Comparison of ENCODE assay signal across 8 cellular contexts in the genomic region with DNA sequence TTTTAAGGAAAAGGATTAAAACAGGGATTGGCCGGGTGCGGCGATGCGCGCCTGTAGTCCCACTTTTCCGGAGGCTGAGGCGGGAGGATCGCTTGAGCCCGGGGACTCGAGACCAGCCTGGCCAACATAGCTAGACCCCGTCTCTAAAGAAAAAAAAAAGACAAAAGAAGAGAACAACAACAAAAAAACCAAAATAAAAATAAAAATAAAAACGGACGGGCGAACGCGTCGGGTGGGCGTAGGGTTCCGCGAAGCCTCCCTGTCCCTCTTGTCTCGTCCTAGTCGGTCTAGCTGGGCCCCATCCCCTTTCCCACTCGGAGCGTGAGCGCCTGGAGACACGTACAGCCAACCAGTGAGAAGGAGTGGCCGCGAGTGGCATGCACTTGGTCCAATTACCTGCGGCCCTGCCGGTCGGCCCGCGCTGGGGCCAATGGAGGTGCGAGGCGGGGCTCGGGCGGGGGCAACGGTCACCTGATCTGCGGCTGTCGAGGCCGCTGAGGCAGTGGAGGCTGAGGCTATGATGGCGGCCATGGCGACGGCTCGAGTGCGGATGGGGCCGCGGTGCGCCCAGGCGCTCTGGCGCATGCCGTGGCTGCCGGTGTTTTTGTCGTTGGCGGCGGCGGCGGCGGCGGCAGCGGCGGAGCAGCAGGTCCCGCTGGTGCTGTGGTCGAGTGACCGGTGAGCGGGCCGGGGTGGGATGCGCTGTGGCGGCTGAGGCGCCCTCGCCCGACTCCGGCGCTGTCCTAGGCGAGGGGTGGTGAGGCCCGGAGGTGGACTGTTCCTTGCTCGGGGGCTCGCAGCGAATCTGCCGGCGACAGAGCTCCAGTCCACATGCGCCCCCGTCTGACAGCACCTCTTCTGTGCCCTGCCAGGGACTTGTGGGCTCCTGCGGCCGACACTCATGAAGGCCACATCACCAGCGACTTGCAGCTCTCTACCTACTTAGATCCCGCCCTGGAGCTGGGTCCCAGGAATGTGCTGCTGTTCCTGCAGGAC. TPM values are rescaled to one million over a fixed set of nuclear protein-coding genes. Genes with fewer than 3 reads are reported as not detected.
A peak's percentile ranks its signal among the peaks of the same experiment; 100 is the strongest.
DNase-seq lines count a peak whose midpoint lies in the region; ATAC-seq and TF ChIP-seq lines count a peak whose summit lies in the region.

A gene with protein sequence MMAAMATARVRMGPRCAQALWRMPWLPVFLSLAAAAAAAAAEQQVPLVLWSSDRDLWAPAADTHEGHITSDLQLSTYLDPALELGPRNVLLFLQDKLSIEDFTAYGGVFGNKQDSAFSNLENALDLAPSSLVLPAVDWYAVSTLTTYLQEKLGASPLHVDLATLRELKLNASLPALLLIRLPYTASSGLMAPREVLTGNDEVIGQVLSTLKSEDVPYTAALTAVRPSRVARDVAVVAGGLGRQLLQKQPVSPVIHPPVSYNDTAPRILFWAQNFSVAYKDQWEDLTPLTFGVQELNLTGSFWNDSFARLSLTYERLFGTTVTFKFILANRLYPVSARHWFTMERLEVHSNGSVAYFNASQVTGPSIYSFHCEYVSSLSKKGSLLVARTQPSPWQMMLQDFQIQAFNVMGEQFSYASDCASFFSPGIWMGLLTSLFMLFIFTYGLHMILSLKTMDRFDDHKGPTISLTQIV (plus strand): TSS at position 502 of the 996 bp plus-strand sequence. CDS start 16 bp downstream, at position 518.

- H3K36me3 Mint-ChIP-seq in activated T-helper 2 cell treated with anti-CD3 and anti-CD28 coated beads, Interferon-gamma antibody, Interleukin-2, Interleukin-4, amounts not matched to agents 10 μg/mL and 5 μg/mL and 100 μg/mL, durations not matched to agents 14 hours and 24 hours and 36 hours (ENCODE audit: low read depth) = peaks cover 13% of the 10 kb centered on the region
- no peaks in the 10 kb centered on the region for H3K36me3 Mint-ChIP-seq in natural killer cell treated with Interleukin-12 subunit alpha and Interleukin-12 subunit beta and Interleukin-15 and Interleukin-18, amount 100 ng/mL, for 72 hours

- POLR2A ChIA-PET in RWPE1 (lab: Yijun Ruan, JAX; ENCODE audit: low non-redundant PET) = no interaction called here

- H4K20me1 ChIP-seq in DOHH2 (ENCODE audit: control insufficient read depth, insufficient read depth, low read depth, low read length) (no peaks in the 10 kb centered on the region), Karpas-422 (ENCODE audit: insufficient read depth, low read depth, low read length) (no peaks in the 10 kb centered on the region)

- H3K27me3 ChIP-seq in DOHH2 (ENCODE audit: control insufficient read depth, low read length) = no peaks in the 10 kb centered on the region
- no peaks in the 10 kb centered on the region for H3K27me3 ChIP-seq in Karpas-422 (ENCODE audit: low read length)

- H3K4me1 Mint-ChIP-seq in activated T-helper 2 cell treated with anti-CD3 and anti-CD28 coated beads, Interferon-gamma antibody, Interleukin-2, Interleukin-4, amounts not matched to agents 10 μg/mL and 5 μg/mL and 100 μg/mL, durations not matched to agents 14 hours and 24 hours and 36 hours (ENCODE audit: low read depth) = peaks cover 19% of the 10 kb centered on the region
- peaks cover 23 to 30% of the 10 kb centered on the region in 2 donors for H3K4me1 Mint-ChIP-seq in natural killer cell treated with Interleukin-12 subunit alpha and Interleukin-12 subunit beta and Interleukin-15 and Interleukin-18, amount 100 ng/mL, for 72 hours (ENCODE audit: low read depth in 2 of 2)

- H3K9me3 Mint-ChIP-seq in activated T-helper 2 cell treated with anti-CD3 and anti-CD28 coated beads, Interferon-gamma antibody, Interleukin-2, Interleukin-4, amounts not matched to agents 10 μg/mL and 5 μg/mL and 100 μg/mL, durations not matched to agents 14 hours and 24 hours and 36 hours = no peaks in the 10 kb centered on the region
- no peaks in the 10 kb centered on the region for H3K9me3 Mint-ChIP-seq in natural killer cell treated with Interleukin-12 subunit alpha and Interleukin-12 subunit beta and Interleukin-15 and Interleukin-18, amount 100 ng/mL, for 72 hours

- H3K4me1 ChIP-seq in DOHH2 (ENCODE audit: control insufficient read depth, low read length) (peaks cover 17% of the 10 kb centered on the region), Karpas-422 (ENCODE audit: low read length) (peaks cover 11% of the 10 kb centered on the region)

- H3K27ac ChIP-seq in DOHH2 (ENCODE audit: low read depth, low read length) (no peak within 1 kb of the TSS; the same call in 1 of the 2 replicates), Karpas-422 (ENCODE audit: low read length) (peak within 1 kb of the TSS; percentile 42; the same call in 1 of the 2 replicates), RWPE1 (peak within 1 kb of the TSS; percentile 74)

- H3K4me3 ChIP-seq in DOHH2 (ENCODE audit: low read length) = peak within 1 kb of the TSS; percentile 84
- H3K4me3 ChIP-seq in Karpas-422 (ENCODE audit: low read length) = peak within 1 kb of the TSS; percentile 77

- H2AFZ ChIP-seq in Karpas-422 (ENCODE audit: low read length) = no peak within 1 kb of the TSS

- no peaks in the 10 kb centered on the region for H3K27me3 Mint-ChIP-seq in activated T-helper 2 cell treated with anti-CD3 and anti-CD28 coated beads, Interferon-gamma antibody, Interleukin-2, Interleukin-4, amounts not matched to agents 10 μg/mL and 5 μg/mL and 100 μg/mL, durations not matched to agents 14 hours and 24 hours and 36 hours (ENCODE audit: low read depth)
- H3K27me3 Mint-ChIP-seq in natural killer cell treated with Interleukin-12 subunit alpha and Interleukin-12 subunit beta and Interleukin-15 and Interleukin-18, amount 100 ng/mL, for 72 hours = no peaks in the 10 kb centered on the region

- H3F3A ChIP-seq in DOHH2 (ENCODE audit: control insufficient read depth, insufficient read depth) = no peaks in the 10 kb centered on the region

- H3K4me2 ChIP-seq in DOHH2 (ENCODE audit: low read length) = peak within 1 kb of the TSS; percentile 87
- peak within 1 kb of the TSS; percentile 71 for H3K4me2 ChIP-seq in Karpas-422 (ENCODE audit: low read depth, low read length, poor library complexity, severe bottlenecking)

- H3K79me2 ChIP-seq in DOHH2 (ENCODE audit: control insufficient read depth, low read length) = peaks cover 25% of the 10 kb centered on the region
- peaks cover 16% of the 10 kb centered on the region for H3K79me2 ChIP-seq in Karpas-422 (ENCODE audit: low read length)

- intact Hi-C loops in activated T-helper 2 cell treated with anti-CD3 and anti-CD28 coated beads, Interferon-gamma antibody, Interleukin-2, Interleukin-4, amounts not matched to agents 10 μg/mL and 5 μg/mL and 100 μg/mL, durations not matched to agents 14 hours and 24 hours and 36 hours (cut with micrococcal nuclease) = loop anchor here (1.0 kb wide), 1 partner anchor 16 kb away; no protein-coding TSS in a partner anchor

- H3K36me3 ChIP-seq in DOHH2 (ENCODE audit: control insufficient read depth, low read length) = no peaks in the 10 kb centered on the region; the same call in 1 of the 2 replicates
- no peaks in the 10 kb centered on the region for H3K36me3 ChIP-seq in Karpas-422 (ENCODE audit: insufficient read depth, low read length)

- DNase-seq in Karpas-422 = peak; percentile 95
- DNase-seq in RWPE1 (ENCODE audit: low spot score) = peak; percentile 86
- DNase-seq in activated T-helper 2 cell treated with anti-CD3 and anti-CD28 coated beads, Interferon-gamma antibody, Interleukin-2, Interleukin-4, amounts not matched to agents 10 μg/mL and 5 μg/mL and 100 μg/mL, durations not matched to agents 14 hours and 24 hours and 36 hours (ENCODE audit: low spot score) = peak; percentile 87
- DNase-seq in fibroblast of peridontal ligament (ENCODE audit: extremely low read depth) = peak; percentile 90
- peak; percentile 91 for DNase-seq in natural killer cell treated with Interleukin-12 subunit alpha and Interleukin-12 subunit beta and Interleukin-15 and Interleukin-18, amount 100 ng/mL, for 72 hours (ENCODE audit: low spot score)
- peak; percentile 86 for DNase-seq in stimulated activated naive CD8-positive, alpha-beta T cell treated with anti-CD3 and anti-CD28 coated beads, Interleukin-15, Interleukin-2, amounts not matched to agents 100 U/mL and 50 U/mL, for 24 hours

- TF ChIP-seq CTCF in DOHH2 (IDR thresholded peaks at IDR 0.05; ENCODE audit: low read depth, low read length, poor library complexity, severe bottlenecking) (peak; percentile 38), RWPE1 (conservative IDR thresholded peaks at IDR 0.05; ENCODE audit: low read depth) (no peak)

- CTCF ChIA-PET in RWPE1 (lab: Yijun Ruan, JAX) = no interaction called here

- H3K9me3 ChIP-seq in DOHH2 (ENCODE audit: control insufficient read depth, insufficient read depth, low read length) (no peaks in the 10 kb centered on the region), Karpas-422 (ENCODE audit: low read length) (no peaks in the 10 kb centered on the region)

- H3K9me2 ChIP-seq in DOHH2 (replicated peaks; ENCODE audit: control insufficient read depth, low read length) (no peaks in the 10 kb centered on the region), Karpas-422 (replicated peaks; ENCODE audit: insufficient read depth, low read length) (no peaks in the 10 kb centered on the region)

- peak within 1 kb of the TSS; percentile 72 for H3K27ac Mint-ChIP-seq in activated T-helper 2 cell treated with anti-CD3 and anti-CD28 coated beads, Interferon-gamma antibody, Interleukin-2, Interleukin-4, amounts not matched to agents 10 μg/mL and 5 μg/mL and 100 μg/mL, durations not matched to agents 14 hours and 24 hours and 36 hours
- H3K27ac Mint-ChIP-seq in natural killer cell treated with Interleukin-12 subunit alpha and Interleukin-12 subunit beta and Interleukin-15 and Interleukin-18, amount 100 ng/mL, for 72 hours = peak within 1 kb of the TSS; percentile 62 to 84

- H3K9ac ChIP-seq in Karpas-422 (ENCODE audit: low read length) = peak within 1 kb of the TSS; percentile 78

- H3K4me3 Mint-ChIP-seq in activated T-helper 2 cell treated with anti-CD3 and anti-CD28 coated beads, Interferon-gamma antibody, Interleukin-2, Interleukin-4, amounts not matched to agents 10 μg/mL and 5 μg/mL and 100 μg/mL, durations not matched to agents 14 hours and 24 hours and 36 hours (ENCODE audit: low read depth) = peak within 1 kb of the TSS; percentile 77
- peak within 1 kb of the TSS; percentile 84 for H3K4me3 Mint-ChIP-seq in natural killer cell treated with Interleukin-12 subunit alpha and Interleukin-12 subunit beta and Interleukin-15 and Interleukin-18, amount 100 ng/mL, for 72 hours

- ATAC-seq in GM21825 (IDR thresholded peaks at IDR 0.05; ENCODE audit: unreplicated experiment) = peak; percentile 96
- ATAC-seq in natural killer cell treated with Interleukin-12 subunit alpha and Interleukin-12 subunit beta and Interleukin-15 and Interleukin-18, amount 100 ng/mL, for 72 hours = peak; percentile 98 to 99
- ATAC-seq in stimulated activated naive CD8-positive, alpha-beta T cell treated with anti-CD3 and anti-CD28 coated beads, Interleukin-15, Interleukin-2, amounts not matched to agents 100 U/mL and 50 U/mL, for 24 hours = peak; percentile 99

RNA-seq across cellular contexts. Expression of the gene that starts here (rescaled TPM):
- 40.0 and 46.6 TPM in 2 replicates for total RNA-seq in Karpas-422 (2014; rRNA removed; shearing (Covaris generic); ENCODE audit: low replicate concordance)
- total RNA-seq in activated T-helper 2 cell treated with anti-CD3 and anti-CD28 coated beads, Interferon-gamma antibody, Interleukin-2, Interleukin-4, amounts not matched to agents 10 μg/mL and 5 μg/mL and 100 μg/mL, durations not matched to agents 14 hours and 24 hours and 36 hours = 47.4 and 48.9 TPM in 2 replicates
- total RNA-seq in natural killer cell treated with Interleukin-12 subunit alpha and Interleukin-12 subunit beta and Interleukin-15 and Interleukin-18, amount 100 ng/mL, for 72 hours = 100 to 1,000 TPM in 1 of 2 donors, 10 to 100 TPM in 1; 46.7 to 106 TPM
